ENCODE assay signal across 14 cellular contexts in genomic region chrX:15744181-15744867, GRCh38. TPM values are rescaled to one million over a fixed set of nuclear protein-coding genes. Genes with fewer than 3 reads are reported as not detected.
DNase-seq lines count a peak whose midpoint lies in the region; ATAC-seq, FAIRE-seq and TF ChIP-seq lines count a peak whose summit lies in the region.
"Had no signal": no experiment of that assay in that cellular context is flagged by ENCODE, and none has a peak within 500 bp of the region (broad histone marks: within the 10 kb centered on the region; RNA-seq: fewer than 3 reads in every experiment).

No MANE protein-coding gene starts in this region.

- peaks cover 22% of the 10 kb centered on the region for H3K36me3 Mint-ChIP-seq in activated CD4-positive, alpha-beta T cell treated with anti-CD3 and anti-CD28 coated beads for 36 hours (ENCODE audit: low read depth)
- peaks cover 23% of the 10 kb centered on the region for H3K36me3 Mint-ChIP-seq in central memory CD8-positive, alpha-beta T cell (ENCODE audit: insufficient read depth)
- H3K36me3 Mint-ChIP-seq in nephron progenitor cell (ENCODE audit: low read depth) = peaks cover 12% of the 10 kb centered on the region

- DNase-seq in activated CD4-positive, alpha-beta T cell treated with anti-CD3 and anti-CD28 coated beads for 36 hours = no peak
- no peak for DNase-seq in activated CD4-positive, alpha-beta T cell treated with anti-CD3 and anti-CD28 coated beads, Interleukin-2, amount 50 U/mL, for 48 hours
- DNase-seq in GM12892 (ENCODE audit: insufficient read length) (no peak), nephron progenitor cell (peak; percentile 22), A172 (ENCODE audit: low spot score) (no peak), urothelium cell line (ENCODE audit: low spot score) (no peak), NCI-H1092 (lab: John Stamatoyannopoulos, UW) (no peak)
- no peak for DNase-seq in central memory CD8-positive, alpha-beta T cell (ENCODE audit: low spot score in 2 of 2)
- DNase-seq: activated CD8-positive, alpha-beta T cell treated with anti-CD3 and anti-CD28 coated beads for 36 hours; Caco-2; central memory CD4-positive, alpha-beta T cell; NCI-H2081; NCI-H774 had no signal

- POLR2A ChIA-PET in activated CD4-positive, alpha-beta T cell treated with anti-CD3 and anti-CD28 coated beads for 36 hours (lab: Charles Lee) = no interaction called here

- ATAC-seq in activated CD4-positive, alpha-beta T cell treated with anti-CD3 and anti-CD28 coated beads for 36 hours = no peak
- ATAC-seq in central memory CD8-positive, alpha-beta T cell (replicated peaks; ENCODE audit: extremely low read depth, poor library complexity, severe bottlenecking) = no peak
- ATAC-seq: activated CD8-positive, alpha-beta T cell treated with anti-CD3 and anti-CD28 coated beads for 36 hours had no signal

- FAIRE-seq in GM12892 (lab: Jason Lieb, UNC) (peak; percentile 58), urothelium cell line (lab: Jason Lieb, UNC) (no peak)
- FAIRE-seq: A204.1 had no signal

- H3K9me3 Mint-ChIP-seq in activated CD4-positive, alpha-beta T cell treated with anti-CD3 and anti-CD28 coated beads for 36 hours (ENCODE audit: low read depth) = peaks cover 4% of the 10 kb centered on the region
- H3K9me3 Mint-ChIP-seq in central memory CD8-positive, alpha-beta T cell = no peaks in the 10 kb centered on the region
- no peaks in the 10 kb centered on the region for H3K9me3 Mint-ChIP-seq in nephron progenitor cell
- H3K9me3 Mint-ChIP-seq: activated CD8-positive, alpha-beta T cell treated with anti-CD3 and anti-CD28 coated beads for 36 hours had no signal

- H3K4me3 Mint-ChIP-seq in activated CD4-positive, alpha-beta T cell treated with anti-CD3 and anti-CD28 coated beads for 36 hours = no peak overlapping the region
- H3K4me3 Mint-ChIP-seq in central memory CD8-positive, alpha-beta T cell = no peak overlapping the region
- H3K4me3 Mint-ChIP-seq in nephron progenitor cell = no peak overlapping the region
- H3K4me3 Mint-ChIP-seq: activated CD8-positive, alpha-beta T cell treated with anti-CD3 and anti-CD28 coated beads for 36 hours had no signal

- CTCF ChIA-PET in activated CD4-positive, alpha-beta T cell treated with anti-CD3 and anti-CD28 coated beads for 36 hours (lab: Charles Lee) = no interaction called here

- no peak for TF ChIP-seq POLR2A in GM12892 (IDR thresholded peaks at IDR 0.05; ENCODE audit: low read depth, low read length)

- no peaks in the 10 kb centered on the region for H3K27me3 Mint-ChIP-seq in activated CD4-positive, alpha-beta T cell treated with anti-CD3 and anti-CD28 coated beads for 36 hours
- H3K27me3 Mint-ChIP-seq in central memory CD8-positive, alpha-beta T cell = no peaks in the 10 kb centered on the region
- peaks cover 17% of the 10 kb centered on the region for H3K27me3 Mint-ChIP-seq in nephron progenitor cell (ENCODE audit: low read depth, poor library complexity)
- H3K27me3 Mint-ChIP-seq: activated CD8-positive, alpha-beta T cell treated with anti-CD3 and anti-CD28 coated beads for 36 hours had no signal

- peaks cover 70% of the 10 kb centered on the region for H3K4me1 Mint-ChIP-seq in activated CD4-positive, alpha-beta T cell treated with anti-CD3 and anti-CD28 coated beads for 36 hours
- peaks cover 71% of the 10 kb centered on the region for H3K4me1 Mint-ChIP-seq in central memory CD8-positive, alpha-beta T cell
- H3K4me1 Mint-ChIP-seq in nephron progenitor cell = peaks cover 25% of the 10 kb centered on the region

- H3K27ac Mint-ChIP-seq in activated CD4-positive, alpha-beta T cell treated with anti-CD3 and anti-CD28 coated beads for 36 hours = peak overlapping the region; percentile 25
- peak overlapping the region; percentile 12 for H3K27ac Mint-ChIP-seq in central memory CD8-positive, alpha-beta T cell (ENCODE audit: low read depth)
- H3K27ac Mint-ChIP-seq in nephron progenitor cell = no peak overlapping the region
- H3K27ac Mint-ChIP-seq: activated CD8-positive, alpha-beta T cell treated with anti-CD3 and anti-CD28 coated beads for 36 hours had no signal

- intact Hi-C loops in activated CD4-positive, alpha-beta T cell treated with anti-CD3 and anti-CD28 coated beads for 36 hours (cut with DNase I, micrococcal nuclease) = no loop called here

- TF ChIP-seq CTCF in nephron progenitor cell (IDR thresholded peaks at IDR 0.05) = no peak

RNA-seq across cellular contexts. Expression of gene CA5B, which starts 6.3 kb away (rescaled TPM):
- total RNA-seq in activated CD4-positive, alpha-beta T cell treated with anti-CD3 and anti-CD28 coated beads for 36 hours = 10 to 100 TPM; 13.3 to 17.7 TPM
- polyA plus RNA-seq in GM12892 (2012; ENCODE audit: missing spikeins) = 4.1 TPM
- total RNA-seq in A172 (2014; rRNA removed; shearing (Covaris generic)) = 3.1 and 5.7 TPM in 2 replicates

RNA-seq across cellular contexts. Expression of gene ZRSR2, which starts 46.0 kb away (rescaled TPM):
- total RNA-seq in activated CD4-positive, alpha-beta T cell treated with anti-CD3 and anti-CD28 coated beads for 36 hours = 10 to 100 TPM; 12.4 TPM
- polyA plus RNA-seq in GM12892 (2012; ENCODE audit: missing spikeins) = 23.3 TPM
- total RNA-seq in A172 (2014; rRNA removed; shearing (Covaris generic)) = 5.5 and 8.0 TPM in 2 replicates
